In genomic region chr14:64604854-64605253, GRCh38 we compare ENCODE assay signal across 25 cellular contexts. TPM values are rescaled to one million over a fixed set of nuclear protein-coding genes. Genes with fewer than 3 reads are reported as not detected.
A peak's percentile ranks its signal among the peaks of the same experiment; 100 is the strongest.
DNase-seq lines count a peak whose midpoint lies in the region; ATAC-seq, FAIRE-seq and TF ChIP-seq lines count a peak whose summit lies in the region.
"Had no signal": no experiment of that assay in that cellular context is flagged by ENCODE, and none has a peak within 500 bp of the region (broad histone marks: within the 10 kb centered on the region; RNA-seq: fewer than 3 reads in every experiment).

No MANE protein-coding gene starts in this region.

- no peak overlapping the region for H3K56ac ChIP-seq in H9 (ENCODE audit: insufficient read length, low read depth, low read length)

- no peaks in the 10 kb centered on the region for H3K9me3 ChIP-seq in keratinocyte (ENCODE audit: control insufficient read depth, low read depth, low read length)
- H3K9me3 ChIP-seq in H9 (ENCODE audit: control insufficient read depth, low read depth, low read length), result no peaks in the 10 kb centered on the region
- H3K9me3 ChIP-seq: Peyer's patch, SJSA1 had no signal

- H2AFZ ChIP-seq in keratinocyte (ENCODE audit: control insufficient read depth, low read length) (no peak overlapping the region), H9 (ENCODE audit: low read length) (no peak overlapping the region)

- no peak overlapping the region for H3K27ac Mint-ChIP-seq in H9
- H3K27ac Mint-ChIP-seq: stimulated activated effector memory CD8-positive, alpha-beta T cell treated with anti-CD3 and anti-CD28 coated beads, Interleukin-12 subunit alpha, Interleukin-12 subunit beta, amount 100 ng/mL, for 72 hours; T-cell had no signal

- H2AK5ac ChIP-seq in H9 (ENCODE audit: insufficient read length, low read length), result no peak overlapping the region

- FAIRE-seq in keratinocyte (lab: Jason Lieb, UNC), result peak; percentile 55
- FAIRE-seq: GM12892, HepG2 had no signal

- no peak overlapping the region for H3K4ac ChIP-seq in H9 (ENCODE audit: low read depth, low read length)

- no peak overlapping the region for H3K23ac ChIP-seq in H9 (ENCODE audit: insufficient read length, low read depth, low read length)

- no peak overlapping the region for H2BK12ac ChIP-seq in H9 (ENCODE audit: insufficient read length, low read depth, low read length)

- H4K91ac ChIP-seq in H9 (ENCODE audit: insufficient read length, low read depth, low read length), result no peak overlapping the region

- H3K79me2 ChIP-seq in keratinocyte (ENCODE audit: control insufficient read depth, insufficient read depth, low read length) (no peaks in the 10 kb centered on the region), H9 (ENCODE audit: insufficient read depth, low read length) (no peaks in the 10 kb centered on the region)

- H3K23me2 ChIP-seq in H9 (ENCODE audit: insufficient read length, low read depth, low read length, poor library complexity, severe bottlenecking), result no peaks in the 10 kb centered on the region

- H3K27ac ChIP-seq in keratinocyte (ENCODE audit: control insufficient read depth, insufficient read depth, low read length), result peak overlapping the region; percentile 87
- H3K27ac ChIP-seq in H9 (ENCODE audit: insufficient read length, low read depth, low read length), result no peak overlapping the region
- H3K27ac ChIP-seq: brain microvascular endothelial cell, Peyer's patch, SJSA1 had no signal

- no peaks in the 10 kb centered on the region for H4K20me1 ChIP-seq in keratinocyte (ENCODE audit: control insufficient read depth, extremely low read depth, insufficient read depth, low read length)
- no peaks in the 10 kb centered on the region for H4K20me1 ChIP-seq in H9 (ENCODE audit: control insufficient read depth, insufficient read depth, insufficient read length)

- no peak overlapping the region for H3K4me3 ChIP-seq in keratinocyte (ENCODE audit: control insufficient read depth in 2 of 3, extremely low read depth in 1 of 3, insufficient read depth in 2 of 3, low read depth in 1 of 3, low read length in 3 of 3)
- H3K4me3 ChIP-seq: Peyer's patch, SJSA1 had no signal

- H3K9ac ChIP-seq in keratinocyte (ENCODE audit: control insufficient read depth, extremely low read depth, insufficient read depth, low read length), result peak overlapping the region; percentile 51
- no peak overlapping the region for H3K9ac ChIP-seq in H9 (ENCODE audit: extremely low read depth, insufficient read length, low read length)

- no peak overlapping the region for H3T11ph ChIP-seq in H9 (ENCODE audit: low read length)

- peak; percentile 29 for DNase-seq in DMS79 (lab: John Stamatoyannopoulos, UW)
- DNase-seq in NCI-H1436 (lab: John Stamatoyannopoulos, UW), result peak; percentile 43
- peak; percentile 54 for DNase-seq in NCI-H526 treated with DMSO at 0.1 percent for 48 hours (lab: John Stamatoyannopoulos, UW)
- DNase-seq in keratinocyte (ENCODE audit: low read depth, low spot score), result peak; percentile 81
- DNase-seq in stimulated activated CD4-positive, alpha-beta T cell treated with anti-CD3 and anti-CD28 coated beads, Interleukin-2, amount 100 ng/mL, for 24 hours, result no peak
- DNase-seq in H9, result no peak
- DNase-seq: activated naive CD4-positive, alpha-beta T cell; activated T-cell treated with anti-CD3 and anti-CD28 coated beads, Interleukin-2, amount 50 U/mL, for 4 hours; brain microvascular endothelial cell; C1 segment of cervical spinal cord; Calu3; effector CD4-positive, alpha-beta T cell; foreskin melanocyte; HCEC 1CT; NCI-H1048; nucleus accumbens; Peyer's patch; stimulated activated CD4-positive, alpha-beta T cell treated with anti-CD3 and anti-CD28 coated beads, Interleukin-2, amount 100 ng/mL, for 48 hours; T-cell had no signal

- no peak overlapping the region for H2BK5ac ChIP-seq in H9 (ENCODE audit: insufficient read length, low read length)

- H3K4me1 Mint-ChIP-seq in H9, result peaks cover 0 to 4% of the 10 kb centered on the region in 2 experiments; a peak in 2 of 4 replicates
- H3K4me1 Mint-ChIP-seq: stimulated activated effector memory CD8-positive, alpha-beta T cell treated with anti-CD3 and anti-CD28 coated beads, Interleukin-12 subunit alpha, Interleukin-12 subunit beta, amount 100 ng/mL, for 72 hours; T-cell had no signal

- H3K9me1 ChIP-seq in keratinocyte (ENCODE audit: control insufficient read depth, extremely low read depth, insufficient read depth, low read length), result no peaks in the 10 kb centered on the region

- no peaks in the 10 kb centered on the region for H3K27me3 ChIP-seq in keratinocyte (ENCODE audit: control insufficient read depth, extremely low read depth, insufficient read depth, low read length)
- no peaks in the 10 kb centered on the region for H3K27me3 ChIP-seq in H9 (ENCODE audit: insufficient read depth, low read length)
- H3K27me3 ChIP-seq: brain microvascular endothelial cell, Peyer's patch, SJSA1 had no signal

- H2BK120ac ChIP-seq in H9 (ENCODE audit: low read depth, low read length, poor library complexity, severe bottlenecking), result no peak overlapping the region

- no peak overlapping the region for H4K5ac ChIP-seq in H9 (ENCODE audit: insufficient read length, low read depth, low read length)

- H2BK15ac ChIP-seq in H9 (ENCODE audit: low read depth, low read length), result no peak overlapping the region

- peak overlapping the region; percentile 78 for H3K4me2 ChIP-seq in keratinocyte (ENCODE audit: control insufficient read depth, extremely low read depth, insufficient read depth, low read depth, low read length)
- no peak overlapping the region for H3K4me2 ChIP-seq in H9 (ENCODE audit: insufficient read depth, insufficient read length, low read length)

- no peaks in the 10 kb centered on the region for H3K79me1 ChIP-seq in H9 (ENCODE audit: insufficient read depth, low read depth, low read length, poor library complexity, severe bottlenecking)

- no peak overlapping the region for H2BK20ac ChIP-seq in H9 (ENCODE audit: low read depth, low read length, poor library complexity, severe bottlenecking)

- no peak for TF ChIP-seq CTCF in keratinocyte (optimal IDR thresholded peaks at IDR 0.05 in 1 of 3, IDR thresholded peaks at IDR 0.05 in 1 of 3, conservative IDR thresholded peaks at IDR 0.05 in 1 of 3; ENCODE audit: extremely low read depth in 1 of 3, insufficient read depth in 2 of 3, low read length in 3 of 3)
- TF ChIP-seq CTCF in H9 (conservative IDR thresholded peaks at IDR 0.05), result no peak

- no peak for ATAC-seq in GM21576 (IDR thresholded peaks at IDR 0.05; ENCODE audit: unreplicated experiment)
- ATAC-seq: activated T-cell treated with anti-CD3 and anti-CD28 coated beads, Interleukin-2, amount 50 U/mL, for 4 hours; HepG2; left lobe of liver; stimulated activated effector memory CD8-positive, alpha-beta T cell treated with anti-CD3 and anti-CD28 coated beads, Interleukin-12 subunit alpha, Interleukin-12 subunit beta, amount 100 ng/mL, for 72 hours; T-cell had no signal

- no peak overlapping the region for H4K8ac ChIP-seq in H9 (replicated peaks; ENCODE audit: insufficient read length, low read depth, low read length)

- no peak overlapping the region for H3K4me3 Mint-ChIP-seq in H9
- H3K4me3 Mint-ChIP-seq: activated T-cell treated with anti-CD3 and anti-CD28 coated beads, Interleukin-2, amount 50 U/mL, for 4 hours; stimulated activated effector memory CD8-positive, alpha-beta T cell treated with anti-CD3 and anti-CD28 coated beads, Interleukin-12 subunit alpha, Interleukin-12 subunit beta, amount 100 ng/mL, for 72 hours; T-cell had no signal

- peaks cover 35% of the 10 kb centered on the region for H3K4me1 ChIP-seq in keratinocyte (ENCODE audit: control insufficient read depth, extremely low read depth, insufficient read depth, low read length)
- no peaks in the 10 kb centered on the region for H3K4me1 ChIP-seq in H9 (ENCODE audit: insufficient read depth, low read length)
- H3K4me1 ChIP-seq: Peyer's patch, SJSA1 had no signal

- H3K14ac ChIP-seq in H9 (ENCODE audit: insufficient read depth, low read length), result no peak overlapping the region

- H3K36me3 ChIP-seq in keratinocyte (ENCODE audit: control insufficient read depth in 2 of 2, extremely low read depth in 1 of 2, insufficient read depth in 2 of 2, low read length in 2 of 2), result no peaks in the 10 kb centered on the region
- H3K36me3 ChIP-seq: brain microvascular endothelial cell, Peyer's patch, SJSA1 had no signal

- H3K27me3 Mint-ChIP-seq in H9 (ENCODE audit: low read depth), result peaks cover 3% of the 10 kb centered on the region; the same call in 1 of the 2 replicates

- no peak overlapping the region for H3K18ac ChIP-seq in H9 (ENCODE audit: insufficient read length, low read depth, low read length)

- dilution Hi-C loops in keratinocyte (cut with MboI; ENCODE audit: extremely low pct_ligation_motif_present, low sequenced_read_pairs), result no loop called here

- no peaks in the 10 kb centered on the region for H3K9me3 Mint-ChIP-seq in H9
- H3K9me3 Mint-ChIP-seq: activated T-cell treated with anti-CD3 and anti-CD28 coated beads, Interleukin-2, amount 50 U/mL, for 4 hours; stimulated activated effector memory CD8-positive, alpha-beta T cell treated with anti-CD3 and anti-CD28 coated beads, Interleukin-12 subunit alpha, Interleukin-12 subunit beta, amount 100 ng/mL, for 72 hours; T-cell had no signal

- no CpG with 5 or more reads among the region's 6 CpGs for WGBS in H9 (ENCODE audit: extremely low coverage, insufficient read length, low lambda C conversion rate)

- H3K36me3 Mint-ChIP-seq in H9 (ENCODE audit: insufficient read depth in 1 of 3, low read depth in 3 of 3), result no peaks in the 10 kb centered on the region
- H3K36me3 Mint-ChIP-seq: stimulated activated effector memory CD8-positive, alpha-beta T cell treated with anti-CD3 and anti-CD28 coated beads, Interleukin-12 subunit alpha, Interleukin-12 subunit beta, amount 100 ng/mL, for 72 hours; T-cell had no signal

RNA-seq across cellular contexts. Expression of gene PPP1R36, which starts 55.1 kb away (rescaled TPM):
- 0.45 to 0.92 TPM (median 0.81 TPM) in 3 replicates for polyA plus RNA-seq in keratinocyte
- polyA plus RNA-seq in keratinocyte (2011; ENCODE audit: low read depth), result not detected
- 0.53 and 0.61 TPM in 2 replicates for polyA plus RNA-seq in keratinocyte (2011; cell fraction: cytosol; rRNA removed)
- polyA plus RNA-seq in keratinocyte (2011; cell fraction: nucleus; rRNA removed), result 0.41 and 0.75 TPM in 2 replicates
- polyA plus RNA-seq in keratinocyte (2012; ENCODE audit: low replicate concordance), result 0.56 and 0.66 TPM in 2 replicates
- polyA minus RNA-seq in keratinocyte, result 0.99 TPM in 1 of 3 replicates, not detected in the others
- not detected for polyA minus RNA-seq in keratinocyte (2011; cell fraction: cytosol; rRNA and poly(A)+ RNA removed)
- 0.53 TPM in 1 of 2 replicates, not detected in the other for polyA minus RNA-seq in keratinocyte (2011; cell fraction: nucleus; rRNA and poly(A)+ RNA removed)
- total RNA-seq in H9 (2021), result 0.50 and 0.66 TPM in 2 replicates
- total RNA-seq: activated T-cell treated with anti-CD3 and anti-CD28 coated beads, Interleukin-2, amount 50 U/mL, for 4 hours; T-cell had no signal

Comparison
In these comparisons a context has a peak if more than half of its experiments do, and no peak if none do; other contexts are left out.
1. DNase-seq: peak in DMS79 (single experiment), NCI-H1436 (single experiment), NCI-H526 treated with DMSO at 0.1 percent for 48 hours (single experiment) and keratinocyte (single experiment); none in stimulated activated CD4-positive, alpha-beta T cell treated with anti-CD3 and anti-CD28 coated beads, Interleukin-2, amount 100 ng/mL, for 24 hours (0 of 2) and H9 (single experiment).